16 cellular contexts compared by ENCODE assay signal in the genomic region with DNA sequence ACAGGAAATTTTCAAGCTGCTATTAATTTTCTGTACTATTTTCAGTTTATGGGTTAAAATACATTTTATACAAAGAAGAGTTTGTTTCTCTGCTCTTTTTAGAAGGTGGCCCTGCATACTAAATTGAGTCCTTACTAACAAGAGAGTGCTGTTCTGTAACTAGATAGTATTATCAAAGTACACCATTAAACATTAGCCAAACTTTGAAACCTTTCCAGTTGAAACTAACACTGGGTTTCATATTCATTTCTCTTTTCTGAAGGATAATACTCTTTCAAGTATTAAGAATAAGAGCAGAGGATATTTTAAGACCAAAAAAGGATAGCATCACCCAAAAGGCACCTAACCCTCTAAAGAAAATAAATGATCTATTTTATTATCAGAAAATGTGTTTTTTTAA. TPM values are rescaled to one million over a fixed set of nuclear protein-coding genes. Genes with fewer than 3 reads are reported as not detected.
DNase-seq lines count a peak whose midpoint lies in the region; ATAC-seq, FAIRE-seq and TF ChIP-seq lines count a peak whose summit lies in the region.
"Had no signal": no experiment of that assay in that cellular context is flagged by ENCODE, and none has a peak within 500 bp of the region (broad histone marks: within the 10 kb centered on the region; RNA-seq: fewer than 3 reads in every experiment).

No MANE protein-coding gene starts in this region.

- H3K9me3 ChIP-seq in GM23248 (ENCODE audit: low read depth) (no peaks in the 10 kb centered on the region), K562 (replicated peaks; ENCODE audit: control insufficient read depth, insufficient read depth, low read depth, low read length) (no peaks in the 10 kb centered on the region), OCI-LY7 (ENCODE audit: low read length) (no peaks in the 10 kb centered on the region), WERI-Rb-1 (ENCODE audit: severe bottlenecking) (no peaks in the 10 kb centered on the region)
- H3K9me3 ChIP-seq: thyroid gland had no signal

- H3K9me1 ChIP-seq in K562 (ENCODE audit: control insufficient read depth, insufficient read depth, low read length) = no peaks in the 10 kb centered on the region

- peak overlapping the region; percentile 13; the same call in 1 of the 2 replicates for H3K9ac ChIP-seq in GM23248
- H3K9ac ChIP-seq in K562 (ENCODE audit: insufficient read depth in 1 of 2, low read depth in 2 of 2, low read length in 2 of 2) = no peak overlapping the region

- CTCF ChIA-PET in K562 (lab: Yijun Ruan, JAX; ENCODE audit: low intra/inter-chr PET ratio) = interaction anchor here (3.5 kb wide), 1 partner anchor 193 kb away, joined by 62 read pairs; the partner anchor contains the start of gene SUDS3
- CTCF ChIA-PET in GM10248 (lab: Yijun Ruan, JAX) = interaction anchor here (0.6 to 7.9 kb wide), 18 partner anchors 9 to 194 kb away, joined by 3 to 142 read pairs (median 5); partner anchors contain the start of genes SUDS3 and TAOK3
- CTCF ChIA-PET in OCI-LY7 (lab: Charles Lee; ENCODE audit: unreplicated experiment) = interaction anchor here (2.7 kb wide), 1 partner anchor 193 kb away, joined by 12 read pairs; the partner anchor contains the start of gene SUDS3

- H3K27me3 ChIP-seq in GM23248 (replicated peaks; ENCODE audit: insufficient read depth) (no peaks in the 10 kb centered on the region), K562 (ENCODE audit: control insufficient read depth in 2 of 2, insufficient read depth in 2 of 2, low read length in 2 of 2) (no peaks in the 10 kb centered on the region), WERI-Rb-1 (ENCODE audit: insufficient read depth, low read depth, severe bottlenecking) (no peaks in the 10 kb centered on the region)
- H3K27me3 ChIP-seq: thyroid gland had no signal

- no peak for ATAC-seq in K562
- ATAC-seq: activated CD4-positive, CD25-positive, alpha-beta regulatory T cell treated with anti-CD3 and anti-CD28 coated beads, Interleukin-2, amount 50 U/mL, for 24 hours had no signal

- BruUV-seq in K562 (replicated peaks; lab: Mats Ljungman, UMichigan) = no TSS peak
- no TSS peak for BruUV-seq in OCI-LY7 (replicated peaks; lab: Mats Ljungman, UMichigan)

- H2AFZ ChIP-seq in GM23248 = no peak overlapping the region
- no peak overlapping the region for H2AFZ ChIP-seq in K562 (ENCODE audit: low read depth, low read length)
- no peak overlapping the region for H2AFZ ChIP-seq in OCI-LY7 (ENCODE audit: low read length)

- no peak overlapping the region for H3K4me3 Mint-ChIP-seq in activated T-cell treated with anti-CD3 and anti-CD28 coated beads, Interleukin-2, amount 50 U/mL, for 24 hours

- no peaks in the 10 kb centered on the region for H3K9me3 Mint-ChIP-seq in activated T-cell treated with anti-CD3 and anti-CD28 coated beads, Interleukin-2, amount 50 U/mL, for 24 hours

- no peak for DNase-seq in activated T-cell treated with anti-CD3 and anti-CD28 coated beads, Interleukin-2, amount 50 U/mL, for 24 hours
- DNase-seq in activated T-cell treated with anti-CD3 and anti-CD28 coated beads for 4 hours (no peak), GM23248 (no peak), K562 (ENCODE audit: extremely low read depth in 1 of 4, low spot score in 3 of 4) (no peak), pons (ENCODE audit: low spot score) (peak; percentile 47), GM10248 (ENCODE audit: extremely low spot score) (no peak), OCI-LY7 (ENCODE audit: low spot score) (no peak), WERI-Rb-1 (no peak)
- DNase-seq: activated T-cell treated with anti-CD3 and anti-CD28 coated beads, Interleukin-2, amount 50 U/mL, for 48 hours; aorta; NCI-H1048; NCI-H2171 treated with DMSO at 0.1 percent for 48 hours; posterior cingulate gyrus; stimulated activated CD4-positive, alpha-beta T cell treated with anti-CD3 and anti-CD28 coated beads, Interleukin-15, amount 100 ng/mL, for 24 hours; thyroid gland had no signal

- no peak overlapping the region for H3K4me3 ChIP-seq in GM23248
- H3K4me3 ChIP-seq in K562 = no peak overlapping the region
- no peak overlapping the region for H3K4me3 ChIP-seq in OCI-LY7 (ENCODE audit: low read depth, low read length, poor library complexity, severe bottlenecking)
- no peak overlapping the region for H3K4me3 ChIP-seq in WERI-Rb-1 (ENCODE audit: low read depth, low read length)
- H3K4me3 ChIP-seq: thyroid gland had no signal

- H4K20me1 ChIP-seq in GM23248 (ENCODE audit: insufficient read depth) = no peaks in the 10 kb centered on the region
- H4K20me1 ChIP-seq in K562 (replicated peaks; ENCODE audit: control insufficient read depth, insufficient read depth, low read length) = no peaks in the 10 kb centered on the region
- peaks cover 8% of the 10 kb centered on the region; the same call in 1 of the 2 replicates for H4K20me1 ChIP-seq in OCI-LY7 (ENCODE audit: insufficient read depth, low read length)

- H3K9me2 ChIP-seq in GM23248 (ENCODE audit: insufficient read depth) (no peaks in the 10 kb centered on the region), OCI-LY7 (ENCODE audit: insufficient read depth, low read length) (no peaks in the 10 kb centered on the region)

- H3K79me2 ChIP-seq in GM23248 (ENCODE audit: insufficient read depth) (peaks cover 50% of the 10 kb centered on the region), K562 (ENCODE audit: control insufficient read depth, insufficient read depth, low read length) (no peaks in the 10 kb centered on the region), OCI-LY7 (ENCODE audit: insufficient read depth, low read depth, low read length) (no peaks in the 10 kb centered on the region)

- H3K4me1 ChIP-seq in GM23248 (ENCODE audit: insufficient read depth) (peaks cover 26% of the 10 kb centered on the region), K562 (replicated peaks in 1 of 2; ENCODE audit: control insufficient read depth in 2 of 2, insufficient read depth in 2 of 2, low read length in 2 of 2) (peaks cover 0 to 8% of the 10 kb centered on the region in 2 experiments; a peak in 2 of 5 replicates), OCI-LY7 (ENCODE audit: insufficient read depth, low read length, poor library complexity, severe bottlenecking) (peaks cover 21% of the 10 kb centered on the region)

- POLR2A ChIA-PET in K562 (lab: Yijun Ruan, JAX) = interaction anchor here (0.6 to 2.7 kb wide), 4 partner anchors 16 to 303 kb away, joined by 3 to 14 read pairs (median 3); partner anchors contain the start of gene SUDS3
- POLR2A ChIA-PET in GM10248 (lab: Yijun Ruan, JAX) = no interaction called here
- POLR2A ChIA-PET in OCI-LY7 (lab: Charles Lee) = interaction anchor here (0.5 to 1.4 kb wide), 6 partner anchors 8 to 194 kb away, joined by 3 to 6 read pairs (median 4); partner anchors contain the start of genes SUDS3 and TAOK3

- TF ChIP-seq RAD21 in K562 (CRISPR knock-in tag; conservative IDR thresholded peaks at IDR 0.05 in 1 of 2, IDR thresholded peaks at IDR 0.05 in 1 of 2) = no peak

- no peak for TF ChIP-seq CTCF in K562 (IDR thresholded peaks at IDR 0.05 in 2 of 3, conservative IDR thresholded peaks at IDR 0.05 in 1 of 3; ENCODE audit: insufficient read depth in 2 of 3, low read depth in 1 of 3, low read length in 3 of 3)
- no peak for TF ChIP-seq CTCF in GM10248 (IDR thresholded peaks at IDR 0.05; ENCODE audit: control extremely low read depth, extremely low read depth, low read depth, missing control alignments)
- TF ChIP-seq CTCF in OCI-LY7 (conservative IDR thresholded peaks at IDR 0.05; ENCODE audit: low read length) = no peak
- TF ChIP-seq CTCF in WERI-Rb-1 (IDR thresholded peaks at IDR 0.05; ENCODE audit: low read depth, low read length) = no peak

- H3K36me3 Mint-ChIP-seq in activated T-cell treated with anti-CD3 and anti-CD28 coated beads, Interleukin-2, amount 50 U/mL, for 24 hours (ENCODE audit: low read depth) = peaks cover 48% of the 10 kb centered on the region

- H3K27me3 Mint-ChIP-seq in activated T-cell treated with anti-CD3 and anti-CD28 coated beads, Interleukin-2, amount 50 U/mL, for 24 hours = no peaks in the 10 kb centered on the region

- H3K4me2 ChIP-seq in GM23248 (ENCODE audit: unreplicated experiment) (no peak overlapping the region), K562 (ENCODE audit: insufficient read depth, low read length) (no peak overlapping the region), OCI-LY7 (ENCODE audit: low read length) (no peak overlapping the region)

- in situ Hi-C loops in GM23248 (cut with MboI) (no loop called here), K562 (cut with MboI) (loop anchor here (25.0 kb wide), 1 partner anchor 179 kb away; the partner anchor contains the start of gene TAOK3)

- peak overlapping the region; percentile 47 for H3K27ac Mint-ChIP-seq in activated T-cell treated with anti-CD3 and anti-CD28 coated beads, Interleukin-2, amount 50 U/mL, for 24 hours

- TF ChIP-seq POLR2A in K562 (conservative IDR thresholded peaks at IDR 0.05) = no peak

- no peak for TF ChIP-seq EP300 in K562 (IDR thresholded peaks at IDR 0.05; ENCODE audit: low read length)

- intact Hi-C loops in K562 (cut with micrococcal nuclease) = loop anchor here (5.0 to 10.0 kb wide), 2 partner anchors 61 to 308 kb away; no protein-coding TSS in a partner anchor
- intact Hi-C loops in OCI-LY7 (cut with micrococcal nuclease; ENCODE audit: unreplicated experiment) = no loop called here

- peaks cover 33% of the 10 kb centered on the region for H3K4me1 Mint-ChIP-seq in activated T-cell treated with anti-CD3 and anti-CD28 coated beads, Interleukin-2, amount 50 U/mL, for 24 hours (ENCODE audit: low read depth)

- H3K36me3 ChIP-seq in GM23248 (ENCODE audit: low read depth) (no peaks in the 10 kb centered on the region), K562 (ENCODE audit: control insufficient read depth, insufficient read depth, low read length) (peaks cover 37% of the 10 kb centered on the region; the same call in 2 of the 3 replicates), OCI-LY7 (ENCODE audit: insufficient read depth, low read length) (peaks cover 19% of the 10 kb centered on the region), WERI-Rb-1 (no peaks in the 10 kb centered on the region; the same call in 1 of the 2 replicates)

- H3F3A ChIP-seq in GM23248 (ENCODE audit: insufficient read depth) = peaks cover 9% of the 10 kb centered on the region

- FAIRE-seq in K562 (lab: Jason Lieb, UNC) = no peak

- H3K27ac ChIP-seq in GM23248 (no peak overlapping the region), K562 (ENCODE audit: extremely low read depth, low read depth, low read length) (peak overlapping the region; percentile 29; the same call in 1 of the 3 replicates), OCI-LY7 (ENCODE audit: low read depth, low read length, poor library complexity, severe bottlenecking) (no peak overlapping the region), WERI-Rb-1 (no peak overlapping the region)
- H3K27ac ChIP-seq: thyroid gland had no signal

RNA-seq across cellular contexts. Expression of gene PEBP1, which starts 47.2 kb away (rescaled TPM):
- 217 and 267 TPM in 2 replicates for total RNA-seq in GM23248 (2014; rRNA removed; shearing (Covaris generic))
- polyA plus RNA-seq in GM23248 (2016; fragmentation: Nextera tagmentation; extraction: Ambion mirVana) (345 and 350 TPM in 2 replicates), K562 (2011; rRNA removed) (112 and 145 TPM in 2 replicates), K562 (2014; fragmentation: Illumina TruSeq; extraction: Trizol) (206 and 207 TPM in 2 replicates), K562 (2014; fragmentation: Nextera tagmentation; extraction: Ambion mirVana) (100 to 1,000 TPM in 1 of 2 experiments, 10 to 100 TPM in 1; 77.3 to 113 TPM), K562 (2014; rRNA removed) (153 and 160 TPM in 2 replicates)
- total RNA-seq in K562 (2011; cell fraction: chromatin; rRNA removed; ENCODE audit: low replicate concordance) = 8.8 and 16.1 TPM in 2 replicates
- 20.7 and 23.2 TPM in 2 replicates for total RNA-seq in K562 (2011; cell fraction: nucleolus; rRNA removed)
- total RNA-seq in K562 (2011; cell fraction: nucleoplasm; rRNA removed) = 17.1 and 23.0 TPM in 2 replicates
- total RNA-seq in K562 (2014; rRNA removed) (203 and 259 TPM in 2 replicates), K562 (2014; rRNA removed; fragmentation: Illumina TruSeq; extraction: Trizol) (141 and 146 TPM in 2 replicates), K562 (2015; rRNA removed; fragmentation: Illumina TruSeq; extraction: Trizol) (194 and 202 TPM in 2 replicates), K562 (2021) (183 and 186 TPM in 2 replicates), OCI-LY7 (2022) (138 and 154 TPM in 2 replicates)
- 179 and 230 TPM in 2 replicates for polyA plus RNA-seq in K562 (2011; cell fraction: cytosol; rRNA removed)
- polyA plus RNA-seq in K562 (2011; cell fraction: nucleus; rRNA removed) = 62.5 and 85.5 TPM in 2 replicates
- 95.4 and 146 TPM in 2 replicates for polyA plus RNA-seq in K562 (2012)
- 67.6 and 77.2 TPM in 2 replicates for polyA minus RNA-seq in K562 (2011; rRNA and poly(A)+ RNA removed)
- 65.7 and 86.5 TPM in 2 replicates for polyA minus RNA-seq in K562 (2011; cell fraction: cytosol; rRNA and poly(A)+ RNA removed)
- polyA minus RNA-seq in K562 (2011; cell fraction: nucleus; rRNA and poly(A)+ RNA removed) = 8.2 and 15.0 TPM in 2 replicates
- total RNA-seq in OCI-LY7 (2014; rRNA removed; shearing (Covaris generic)) = 128 and 135 TPM in 2 replicates
